In the genomic region with DNA sequence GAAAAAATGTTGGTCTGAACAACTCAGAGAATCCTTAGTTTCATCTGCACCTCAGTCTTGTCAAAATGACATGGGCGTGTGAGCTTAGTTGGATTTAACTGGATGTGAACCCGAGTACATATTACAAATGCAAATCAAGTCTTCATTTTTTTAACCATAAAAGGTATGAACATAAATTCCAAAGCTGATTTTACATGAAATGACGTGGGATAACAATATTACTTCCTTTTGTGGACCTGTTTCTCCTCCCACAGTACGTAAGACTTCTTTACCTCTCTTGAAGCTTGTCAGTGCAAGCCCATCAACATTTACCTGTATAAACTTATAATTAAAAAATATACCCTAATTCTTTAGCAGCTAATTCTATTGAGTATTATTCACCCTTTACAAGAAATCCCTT, we compare ENCODE assay signal across 1 cellular context.
TF ChIP-seq lines count a peak whose summit lies in the region.

No MANE protein-coding gene starts in this region.

TF ChIP-seq in IMR-90, 13 proteins besides CTCF, POLR2A, EP300 and RAD21:
- TF ChIP-seq MAFK (IDR thresholded peaks at IDR 0.05; ENCODE audit: low read depth, low read length): no peak
- TF ChIP-seq RFX5 (IDR thresholded peaks at IDR 0.05; ENCODE audit: low read depth, low read length): no peak
- TF ChIP-seq CHD1 (IDR thresholded peaks at IDR 0.05; ENCODE audit: low read depth, low read length): no peak
- no peak for TF ChIP-seq NFE2L2 (IDR thresholded peaks at IDR 0.05; ENCODE audit: low read depth, low read length)
- TF ChIP-seq MAZ (IDR thresholded peaks at IDR 0.05; ENCODE audit: borderline replicate concordance, low read depth, low read length): no peak
- no peak for TF ChIP-seq MXI1 (IDR thresholded peaks at IDR 0.05; ENCODE audit: borderline replicate concordance, low read depth, low read length)
- no peak for TF ChIP-seq RCOR1 (IDR thresholded peaks at IDR 0.05; ENCODE audit: insufficient replicate concordance, low read length)
- TF ChIP-seq, protein P1, sequence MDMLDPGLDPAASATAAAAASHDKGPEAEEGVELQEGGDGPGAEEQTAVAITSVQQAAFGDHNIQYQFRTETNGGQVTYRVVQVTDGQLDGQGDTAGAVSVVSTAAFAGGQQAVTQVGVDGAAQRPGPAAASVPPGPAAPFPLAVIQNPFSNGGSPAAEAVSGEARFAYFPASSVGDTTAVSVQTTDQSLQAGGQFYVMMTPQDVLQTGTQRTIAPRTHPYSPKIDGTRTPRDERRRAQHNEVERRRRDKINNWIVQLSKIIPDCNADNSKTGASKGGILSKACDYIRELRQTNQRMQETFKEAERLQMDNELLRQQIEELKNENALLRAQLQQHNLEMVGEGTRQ (IDR thresholded peaks at IDR 0.05; ENCODE audit: low read depth, low read length): no peak
- no peak for TF ChIP-seq FOS (IDR thresholded peaks at IDR 0.05; ENCODE audit: low read depth, low read length)
- no peak for TF ChIP-seq CEBPB (IDR thresholded peaks at IDR 0.05; ENCODE audit: low read depth, low read length)
- no peak for TF ChIP-seq SMC3 (IDR thresholded peaks at IDR 0.05; ENCODE audit: low read depth, low read length)
- TF ChIP-seq BHLHE40 (IDR thresholded peaks at IDR 0.05; ENCODE audit: low read depth, low read length): no peak
- no peak for TF ChIP-seq ELK1 (IDR thresholded peaks at IDR 0.05; ENCODE audit: borderline replicate concordance, low read depth, low read length)
